ENCODE assay signal across 9 cellular contexts in the genomic region with DNA sequence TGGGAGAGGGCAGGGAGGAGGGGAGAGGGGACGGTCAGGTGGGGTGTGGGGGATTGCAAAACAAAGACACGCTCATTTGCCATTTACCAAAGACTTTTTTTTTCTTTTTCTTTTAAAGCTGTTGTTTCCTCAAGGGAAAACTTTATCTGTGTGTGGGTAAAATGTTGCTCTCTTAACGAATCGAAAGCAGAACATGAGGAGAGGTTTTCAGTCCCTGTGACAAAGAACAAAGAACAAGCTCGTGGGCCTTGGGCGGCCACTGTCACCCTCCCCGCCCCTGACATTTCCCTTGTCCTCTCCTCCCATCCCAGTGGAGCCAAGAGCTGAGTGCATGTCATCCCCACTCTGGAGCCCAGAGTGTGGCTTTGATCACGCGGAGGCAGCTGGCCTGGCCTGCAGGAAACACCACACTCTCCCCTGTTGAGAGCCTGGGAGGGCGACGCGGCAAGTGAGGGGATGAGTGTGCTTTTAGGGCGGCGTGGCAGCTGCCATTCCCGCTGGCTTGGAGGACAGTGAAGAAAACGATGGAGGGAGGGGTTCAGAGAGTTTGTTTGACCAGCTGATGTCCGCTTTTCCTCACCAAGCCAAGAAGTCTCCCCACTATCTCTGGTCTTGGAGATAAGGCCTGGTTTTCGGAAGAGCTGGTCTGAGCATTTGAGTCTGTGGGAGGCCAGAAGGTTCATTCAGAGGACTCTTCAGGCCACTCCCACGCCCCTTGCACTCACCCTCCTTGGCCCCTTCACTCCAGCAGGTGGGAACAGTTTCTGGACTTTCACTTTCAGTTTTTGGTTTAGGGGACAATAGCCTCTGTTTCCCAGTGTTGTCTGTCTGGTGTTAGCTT. TPM values are rescaled to one million over a fixed set of nuclear protein-coding genes. Genes with fewer than 3 reads are reported as not detected.
DNase-seq lines count a peak whose midpoint lies in the region; ATAC-seq and TF ChIP-seq lines count a peak whose summit lies in the region.
"Had no signal": no experiment of that assay in that cellular context is flagged by ENCODE, and none has a peak within 500 bp of the region (broad histone marks: within the 10 kb centered on the region; RNA-seq: fewer than 3 reads in every experiment).

No MANE protein-coding gene starts in this region.

- ATAC-seq in upper lobe of left lung (ENCODE audit: low FRiP score in 2 of 2), result peak; percentile 23 to 41
- no peak for ATAC-seq in HG03469 (IDR thresholded peaks at IDR 0.05; ENCODE audit: unreplicated experiment)

- H4K20me1 ChIP-seq in OCI-LY3 (ENCODE audit: insufficient read depth, low read length) (peaks cover 69% of the 10 kb centered on the region), PC-9 (ENCODE audit: insufficient read depth) (no peaks in the 10 kb centered on the region)

- H3K27ac ChIP-seq in OCI-LY3 (ENCODE audit: low read length) (peak overlapping the region; percentile 68), upper lobe of left lung (peak overlapping the region; percentile 77 to 89 (median 87)), PC-9 (no peak overlapping the region)

- TF ChIP-seq CTCF in OCI-LY3 (IDR thresholded peaks at IDR 0.05; ENCODE audit: low read depth, low read length) (no peak), choroid plexus epithelial cell (conservative IDR thresholded peaks at IDR 0.05; ENCODE audit: low read depth, low read length) (no peak), upper lobe of left lung (IDR thresholded peaks at IDR 0.05) (no peak), PC-9 (conservative IDR thresholded peaks at IDR 0.05) (no peak)

- no peaks in the 10 kb centered on the region for H3K9me2 ChIP-seq in PC-9 (ENCODE audit: insufficient read depth)

- TF ChIP-seq POLR2A in upper lobe of left lung (IDR thresholded peaks at IDR 0.05), result no peak

- intact Hi-C loops in PC-9 (cut with micrococcal nuclease; ENCODE audit: unreplicated experiment), result no loop called here

- H3F3A ChIP-seq in PC-9 (ENCODE audit: insufficient read depth, low read depth), result peaks cover 25% of the 10 kb centered on the region

- H3K36me3 ChIP-seq in OCI-LY3 (replicated peaks; ENCODE audit: low read depth, low read length) (peaks cover 56% of the 10 kb centered on the region), upper lobe of left lung (no peaks in the 10 kb centered on the region), PC-9 (ENCODE audit: low read depth) (no peaks in the 10 kb centered on the region)

- POLR2A ChIA-PET in PC-9 (lab: Charles Lee; ENCODE audit: unreplicated experiment), result no interaction called here

- WGBS in upper lobe of left lung, 2 donors, result 19 to 23% methylated on average over 18 to 19 of the region's 19 CpGs

- H3K27me3 ChIP-seq in OCI-LY3 (ENCODE audit: low read depth, low read length), result no peaks in the 10 kb centered on the region
- no peaks in the 10 kb centered on the region for H3K27me3 ChIP-seq in upper lobe of left lung
- H3K27me3 ChIP-seq in PC-9 (ENCODE audit: insufficient read depth, low read depth), result no peaks in the 10 kb centered on the region

- H3K4me3 ChIP-seq in OCI-LY3 (ENCODE audit: low read length) (no peak overlapping the region), choroid plexus epithelial cell (ENCODE audit: low read depth, low read length) (no peak overlapping the region), upper lobe of left lung (peak overlapping the region in 3 of 4 donors; percentile 3 to 21 (median 7)), PC-9 (no peak overlapping the region)

- no peak overlapping the region for H3K9ac ChIP-seq in OCI-LY3 (ENCODE audit: low read length)

- H3K4me1 ChIP-seq in OCI-LY3 (ENCODE audit: low read length) (peaks cover 88% of the 10 kb centered on the region), upper lobe of left lung (peaks cover 69 to 84% (median 78%) of the 10 kb centered on the region in 4 donors), PC-9 (replicated peaks; ENCODE audit: insufficient read depth) (peaks cover 35% of the 10 kb centered on the region)

- H3K79me2 ChIP-seq in OCI-LY3 (ENCODE audit: low read length) (peaks cover 41% of the 10 kb centered on the region), PC-9 (ENCODE audit: low read depth) (no peaks in the 10 kb centered on the region)

- H3K9me3 ChIP-seq in OCI-LY3 (ENCODE audit: insufficient read depth, low read length) (no peaks in the 10 kb centered on the region), upper lobe of left lung (no peaks in the 10 kb centered on the region), PC-9 (ENCODE audit: insufficient read depth, low read depth) (no peaks in the 10 kb centered on the region)

- TF ChIP-seq EP300 in upper lobe of left lung (IDR thresholded peaks at IDR 0.05), result no peak

- DNase-seq in GM04503 (ENCODE audit: low read depth), result peak; percentile 55
- peak; percentile 83 for DNase-seq in choroid plexus epithelial cell (ENCODE audit: low read depth)
- DNase-seq in midbrain (lab: John Stamatoyannopoulos, UW), result peak; percentile 72
- DNase-seq in upper lobe of left lung, result peak; percentile 46 to 54
- DNase-seq in NAMALWA (ENCODE audit: low spot score), result no peak
- no peak for DNase-seq in PC-9

- CTCF ChIA-PET in PC-9 (lab: Charles Lee), result no interaction called here

- no TSS peak for BruUV-seq in PC-9 (replicated peaks; lab: Mats Ljungman, UMichigan)

- H3K4me2 ChIP-seq in OCI-LY3 (ENCODE audit: low read length) (no peak overlapping the region), PC-9 (no peak overlapping the region)

- H2AFZ ChIP-seq in OCI-LY3 (ENCODE audit: low read depth, low read length) (no peak overlapping the region), PC-9 (no peak overlapping the region)

RNA-seq across cellular contexts. Expression of a gene that starts 11.4 kb away (rescaled TPM):
- total RNA-seq in upper lobe of left lung (1 to 10 TPM in 3 of 6 donors, under 1 TPM in 1, not detected in 2; 0.30 to 2.8 (median 1.4) TPM), PC-9 (2021) (not detected in 2 replicates)
- total RNA-seq: NCI-H460 had no signal

RNA-seq across cellular contexts. Expression of a gene that starts 52.5 kb away (rescaled TPM):
- 1 to 10 TPM in 4 of 6 donors, under 1 TPM in 1, not detected in 1; 0.54 to 5.1 (median 1.1) TPM for total RNA-seq in upper lobe of left lung
- 17.4 and 23.5 TPM in 2 replicates for total RNA-seq in PC-9 (2021)

Comparison
In these comparisons a context has a peak if more than half of its experiments do, and no peak if none do; other contexts are left out.
1. DNase-seq: peak in GM04503 (single experiment), choroid plexus epithelial cell (single experiment), midbrain (single experiment) and upper lobe of left lung (2 of 2); none in NAMALWA (single experiment) and PC-9 (0 of 2).
2. H3K4me3 ChIP-seq: peak in upper lobe of left lung (3 of 4); none in OCI-LY3 (single experiment), choroid plexus epithelial cell (single experiment) and PC-9 (single experiment).